9 cellular contexts compared by ENCODE assay signal in the genomic region with DNA sequence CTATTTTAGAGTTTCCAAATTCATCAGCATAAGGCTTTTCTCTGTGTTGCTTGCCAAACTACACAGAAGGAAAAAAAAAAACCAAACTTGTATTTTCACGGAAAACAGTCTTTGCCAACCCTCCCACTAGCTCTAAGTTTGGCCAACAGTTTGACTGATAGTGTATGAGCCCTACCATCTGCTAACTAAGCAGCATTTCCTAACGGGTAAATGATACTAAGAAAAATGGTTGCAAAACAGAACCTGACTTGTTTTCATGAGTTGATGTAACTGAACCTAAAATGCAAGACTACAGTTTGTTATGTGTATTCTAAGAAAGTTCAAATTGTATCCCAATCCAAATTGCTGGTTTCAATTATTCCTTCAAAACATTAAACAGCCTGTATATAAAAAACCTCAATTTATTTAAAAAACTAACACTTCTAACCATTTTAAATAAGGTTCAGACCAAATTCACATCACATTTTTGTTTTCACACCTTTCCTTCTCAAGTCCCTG.
DNase-seq lines count a peak whose midpoint lies in the region; ATAC-seq and TF ChIP-seq lines count a peak whose summit lies in the region.
"Had no signal": no experiment of that assay in that cellular context is flagged by ENCODE, and none has a peak within 500 bp of the region (broad histone marks: within the 10 kb centered on the region; RNA-seq: fewer than 3 reads in every experiment).

No MANE protein-coding gene starts in this region.

- TF ChIP-seq EP300 in transverse colon (IDR thresholded peaks at IDR 0.05; ENCODE audit: low read depth), result no peak

- TF ChIP-seq CTCF in HEK293 (tag by site-specific recombination; IDR thresholded peaks at IDR 0.05), result no peak
- TF ChIP-seq CTCF in transverse colon (IDR thresholded peaks at IDR 0.05), result no peak

- DNase-seq in adipocyte (ENCODE audit: low read depth), result peak; percentile 85
- no peak for DNase-seq in left ventricle myocardium superior
- no peak for DNase-seq in transverse colon
- no peak for DNase-seq in RKO (ENCODE audit: low spot score)
- DNase-seq in activated CD4-positive, alpha-beta memory T cell treated with anti-CD3 and anti-CD28 coated beads, Interleukin-2, amount 10 ng/mL, durations not matched to agents 7 days and 5 days, result no peak
- DNase-seq: NCI-H510A had no signal

- no peak for TF ChIP-seq POLR2A in transverse colon (IDR thresholded peaks at IDR 0.05)

- peaks cover 15% of the 10 kb centered on the region for H3K4me1 ChIP-seq in HEK293 (ENCODE audit: control insufficient read depth, insufficient read depth, low read length)
- H3K4me1 ChIP-seq in adipocyte (ENCODE audit: control insufficient read depth, insufficient read depth, low read length), result peaks cover 38% of the 10 kb centered on the region
- H3K4me1 ChIP-seq in transverse colon, result peaks cover 14 to 38% (median 19%) of the 10 kb centered on the region in 4 donors

- no peaks in the 10 kb centered on the region for H3K9me3 ChIP-seq in HEK293 (ENCODE audit: control insufficient read depth, insufficient read depth, low read depth, low read length)
- H3K9me3 ChIP-seq in adipocyte (ENCODE audit: control insufficient read depth, low read length), result no peaks in the 10 kb centered on the region
- H3K9me3 ChIP-seq in transverse colon, result no peaks in the 10 kb centered on the region

- ATAC-seq in left ventricle myocardium superior, result peak; percentile 90
- no peak for ATAC-seq in HG03439 (IDR thresholded peaks at IDR 0.05; ENCODE audit: unreplicated experiment)

- no peaks in the 10 kb centered on the region for H3K9me3 Mint-ChIP-seq in activated CD4-positive, alpha-beta memory T cell treated with anti-CD3 and anti-CD28 coated beads, Interleukin-2, amount 10 ng/mL, durations not matched to agents 7 days and 5 days
- H3K9me3 Mint-ChIP-seq: neural crest cell had no signal

- no peak overlapping the region for H3K27ac Mint-ChIP-seq in activated CD4-positive, alpha-beta memory T cell treated with anti-CD3 and anti-CD28 coated beads, Interleukin-2, amount 10 ng/mL, durations not matched to agents 7 days and 5 days

- H3K9ac ChIP-seq in adipocyte (ENCODE audit: low read length), result no peak overlapping the region

- 13 to 19% methylated on average over 2 of the region's 2 CpGs for WGBS in transverse colon (ENCODE audit: low coverage in 1 of 2), 2 donors

- no peaks in the 10 kb centered on the region for H3K36me3 ChIP-seq in HEK293 (ENCODE audit: control insufficient read depth in 2 of 2, insufficient read depth in 1 of 2, low read length in 2 of 2)
- H3K36me3 ChIP-seq in adipocyte (ENCODE audit: control insufficient read depth, insufficient read depth, low read length, severe bottlenecking), result no peaks in the 10 kb centered on the region
- no peaks in the 10 kb centered on the region for H3K36me3 ChIP-seq in transverse colon

- H3K4me1 Mint-ChIP-seq in activated CD4-positive, alpha-beta memory T cell treated with anti-CD3 and anti-CD28 coated beads, Interleukin-2, amount 10 ng/mL, durations not matched to agents 7 days and 5 days, result peaks cover 15% of the 10 kb centered on the region
- H3K4me1 Mint-ChIP-seq: neural crest cell had no signal

- H3K27ac ChIP-seq in HEK293 (ENCODE audit: extremely low read depth, low read depth, low read length) (peak overlapping the region; percentile 27; the same call in 1 of the 2 replicates), transverse colon (peak overlapping the region; percentile 48 to 78 (median 74))

- intact Hi-C loops in left ventricle myocardium superior (cut with micrococcal nuclease) (no loop called here), transverse colon (cut with DNase I; ENCODE audit: low total_unique reads) (no loop called here)

- in situ Hi-C loops in transverse colon (cut with MboI; ENCODE audit: low pct_ligation_motif_present in 1 of 4, low pct_unique_long_range_greater_than_20kb in 1 of 4, low sequenced_read_pairs in 3 of 4), result no loop called here

- POLR2A ChIA-PET in HEK293 (lab: Yijun Ruan, JAX), result interaction anchor here (0.5 kb wide), 1 partner anchor 68 kb away, joined by 7 read pairs; no protein-coding TSS in a partner anchor
- POLR2A ChIA-PET in activated CD4-positive, alpha-beta memory T cell treated with anti-CD3 and anti-CD28 coated beads, Interleukin-2, amount 10 ng/mL, durations not matched to agents 7 days and 5 days (lab: Charles Lee), result no interaction called here

- H3K4me3 ChIP-seq in HEK293 (ENCODE audit: low read depth, low read length) (no peak overlapping the region), adipocyte (ENCODE audit: low read length) (peak overlapping the region; percentile 42), transverse colon (no peak overlapping the region)

- no peaks in the 10 kb centered on the region for H3K27me3 ChIP-seq in adipocyte (replicated peaks; ENCODE audit: control insufficient read depth, insufficient read depth, low read length)
- H3K27me3 ChIP-seq in transverse colon, result no peaks in the 10 kb centered on the region

- no peak overlapping the region for H3K4me3 Mint-ChIP-seq in activated CD4-positive, alpha-beta memory T cell treated with anti-CD3 and anti-CD28 coated beads, Interleukin-2, amount 10 ng/mL, durations not matched to agents 7 days and 5 days
- H3K4me3 Mint-ChIP-seq: neural crest cell had no signal

- no peaks in the 10 kb centered on the region for H3K36me3 Mint-ChIP-seq in activated CD4-positive, alpha-beta memory T cell treated with anti-CD3 and anti-CD28 coated beads, Interleukin-2, amount 10 ng/mL, durations not matched to agents 7 days and 5 days (ENCODE audit: low read depth)

- CTCF ChIA-PET in HEK293 (lab: Yijun Ruan, JAX), result interaction anchor here (0.6 kb wide), 1 partner anchor 26 kb away, joined by 3 read pairs; no protein-coding TSS in a partner anchor
- CTCF ChIA-PET in activated CD4-positive, alpha-beta memory T cell treated with anti-CD3 and anti-CD28 coated beads, Interleukin-2, amount 10 ng/mL, durations not matched to agents 7 days and 5 days (lab: Charles Lee), result no interaction called here

- H3K27me3 Mint-ChIP-seq in activated CD4-positive, alpha-beta memory T cell treated with anti-CD3 and anti-CD28 coated beads, Interleukin-2, amount 10 ng/mL, durations not matched to agents 7 days and 5 days, result no peaks in the 10 kb centered on the region

TF ChIP-seq in HEK293, 187 proteins besides CTCF, POLR2A, EP300 and RAD21:
- TF ChIP-seq, protein P1, sequence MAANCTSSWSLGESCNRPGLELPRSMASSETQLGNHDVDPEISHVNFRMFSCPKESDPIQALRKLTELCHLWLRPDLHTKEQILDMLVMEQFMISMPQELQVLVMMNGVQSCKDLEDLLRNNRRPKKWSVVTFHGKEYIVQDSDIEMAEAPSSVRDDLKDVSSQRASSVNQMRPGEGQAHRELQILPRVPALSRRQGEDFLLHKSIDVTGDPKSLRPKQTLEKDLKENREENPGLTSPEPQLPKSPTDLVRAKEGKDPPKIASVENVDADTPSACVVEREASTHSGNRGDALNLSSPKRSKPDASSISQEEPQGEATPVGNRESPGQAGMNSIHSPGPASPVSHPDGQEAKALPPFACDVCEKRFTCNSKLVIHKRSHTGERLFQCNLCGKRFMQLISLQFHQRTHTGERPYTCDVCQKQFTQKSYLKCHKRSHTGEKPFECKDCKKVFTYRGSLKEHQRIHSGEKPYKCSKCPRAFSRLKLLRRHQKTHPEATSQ (tag by site-specific recombination; IDR thresholded peaks at IDR 0.05), result no peak
- peak; percentile 1 for TF ChIP-seq SETDB1 (IDR thresholded peaks at IDR 0.05; ENCODE audit: insufficient read length, low read length)
- TF ChIP-seq, protein P2, sequence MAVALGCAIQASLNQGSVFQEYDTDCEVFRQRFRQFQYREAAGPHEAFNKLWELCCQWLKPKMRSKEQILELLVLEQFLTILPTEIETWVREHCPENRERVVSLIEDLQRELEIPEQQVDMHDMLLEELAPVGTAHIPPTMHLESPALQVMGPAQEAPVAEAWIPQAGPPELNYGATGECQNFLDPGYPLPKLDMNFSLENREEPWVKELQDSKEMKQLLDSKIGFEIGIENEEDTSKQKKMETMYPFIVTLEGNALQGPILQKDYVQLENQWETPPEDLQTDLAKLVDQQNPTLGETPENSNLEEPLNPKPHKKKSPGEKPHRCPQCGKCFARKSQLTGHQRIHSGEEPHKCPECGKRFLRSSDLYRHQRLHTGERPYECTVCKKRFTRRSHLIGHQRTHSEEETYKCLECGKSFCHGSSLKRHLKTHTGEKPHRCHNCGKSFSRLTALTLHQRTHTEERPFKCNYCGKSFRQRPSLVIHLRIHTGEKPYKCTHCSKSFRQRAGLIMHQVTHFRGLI (tag by site-specific recombination; IDR thresholded peaks at IDR 0.05), result peak; percentile 68; the same call in 1 of the 2 replicates
